Comparison of ENCODE assay signal across 1 cellular context in the genomic region with DNA sequence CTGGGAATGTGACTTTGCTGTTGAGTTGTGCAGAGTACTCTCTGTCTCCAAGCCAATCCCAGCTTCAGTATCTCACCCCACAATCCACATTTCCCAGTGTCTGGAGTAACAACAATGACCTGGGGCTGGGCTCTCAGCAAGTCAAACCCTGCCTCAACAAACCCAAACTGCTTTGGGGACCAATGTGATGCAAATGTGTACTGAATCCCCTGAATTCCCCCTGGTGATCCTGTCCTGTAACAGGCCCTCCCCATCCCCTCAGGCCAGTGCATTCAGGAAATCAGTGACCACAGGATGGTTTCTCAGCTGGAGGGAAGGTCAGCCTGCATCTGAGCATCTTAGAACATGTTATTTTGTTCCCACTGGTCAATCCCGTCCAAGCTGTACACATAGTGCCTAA.
TF ChIP-seq lines count a peak whose summit lies in the region.

No MANE protein-coding gene starts in this region.

TF ChIP-seq in WTC11, 78 proteins besides CTCF, POLR2A, EP300 and RAD21 (continues in another document):
- no peak for TF ChIP-seq CBFB (CRISPR knock-in tag; IDR thresholded peaks at IDR 0.05; ENCODE audit: low read depth)
- TF ChIP-seq, protein P1, sequence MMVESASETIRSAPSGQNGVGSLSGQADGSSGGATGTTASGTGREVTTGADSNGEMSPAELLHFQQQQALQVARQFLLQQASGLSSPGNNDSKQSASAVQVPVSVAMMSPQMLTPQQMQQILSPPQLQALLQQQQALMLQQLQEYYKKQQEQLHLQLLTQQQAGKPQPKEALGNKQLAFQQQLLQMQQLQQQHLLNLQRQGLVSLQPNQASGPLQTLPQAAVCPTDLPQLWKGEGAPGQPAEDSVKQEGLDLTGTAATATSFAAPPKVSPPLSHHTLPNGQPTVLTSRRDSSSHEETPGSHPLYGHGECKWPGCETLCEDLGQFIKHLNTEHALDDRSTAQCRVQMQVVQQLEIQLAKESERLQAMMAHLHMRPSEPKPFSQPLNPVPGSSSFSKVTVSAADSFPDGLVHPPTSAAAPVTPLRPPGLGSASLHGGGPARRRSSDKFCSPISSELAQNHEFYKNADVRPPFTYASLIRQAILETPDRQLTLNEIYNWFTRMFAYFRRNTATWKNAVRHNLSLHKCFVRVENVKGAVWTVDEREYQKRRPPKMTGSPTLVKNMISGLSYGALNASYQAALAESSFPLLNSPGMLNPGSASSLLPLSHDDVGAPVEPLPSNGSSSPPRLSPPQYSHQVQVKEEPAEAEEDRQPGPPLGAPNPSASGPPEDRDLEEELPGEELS (CRISPR knock-in tag; IDR thresholded peaks at IDR 0.05), result peak; percentile 89
- TF ChIP-seq TEAD1 (CRISPR knock-in tag; IDR thresholded peaks at IDR 0.05), result peak; percentile 88
- TF ChIP-seq, protein P2, sequence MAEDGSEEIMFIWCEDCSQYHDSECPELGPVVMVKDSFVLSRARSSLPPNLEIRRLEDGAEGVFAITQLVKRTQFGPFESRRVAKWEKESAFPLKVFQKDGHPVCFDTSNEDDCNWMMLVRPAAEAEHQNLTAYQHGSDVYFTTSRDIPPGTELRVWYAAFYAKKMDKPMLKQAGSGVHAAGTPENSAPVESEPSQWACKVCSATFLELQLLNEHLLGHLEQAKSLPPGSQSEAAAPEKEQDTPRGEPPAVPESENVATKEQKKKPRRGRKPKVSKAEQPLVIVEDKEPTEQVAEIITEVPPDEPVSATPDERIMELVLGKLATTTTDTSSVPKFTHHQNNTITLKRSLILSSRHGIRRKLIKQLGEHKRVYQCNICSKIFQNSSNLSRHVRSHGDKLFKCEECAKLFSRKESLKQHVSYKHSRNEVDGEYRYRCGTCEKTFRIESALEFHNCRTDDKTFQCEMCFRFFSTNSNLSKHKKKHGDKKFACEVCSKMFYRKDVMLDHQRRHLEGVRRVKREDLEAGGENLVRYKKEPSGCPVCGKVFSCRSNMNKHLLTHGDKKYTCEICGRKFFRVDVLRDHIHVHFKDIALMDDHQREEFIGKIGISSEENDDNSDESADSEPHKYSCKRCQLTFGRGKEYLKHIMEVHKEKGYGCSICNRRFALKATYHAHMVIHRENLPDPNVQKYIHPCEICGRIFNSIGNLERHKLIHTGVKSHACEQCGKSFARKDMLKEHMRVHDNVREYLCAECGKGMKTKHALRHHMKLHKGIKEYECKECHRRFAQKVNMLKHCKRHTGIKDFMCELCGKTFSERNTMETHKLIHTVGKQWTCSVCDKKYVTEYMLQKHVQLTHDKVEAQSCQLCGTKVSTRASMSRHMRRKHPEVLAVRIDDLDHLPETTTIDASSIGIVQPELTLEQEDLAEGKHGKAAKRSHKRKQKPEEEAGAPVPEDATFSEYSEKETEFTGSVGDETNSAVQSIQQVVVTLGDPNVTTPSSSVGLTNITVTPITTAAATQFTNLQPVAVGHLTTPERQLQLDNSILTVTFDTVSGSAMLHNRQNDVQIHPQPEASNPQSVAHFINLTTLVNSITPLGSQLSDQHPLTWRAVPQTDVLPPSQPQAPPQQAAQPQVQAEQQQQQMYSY (CRISPR knock-in tag; IDR thresholded peaks at IDR 0.05), result no peak
- no peak for TF ChIP-seq EMX1 (CRISPR knock-in tag; IDR thresholded peaks at IDR 0.05)
- TF ChIP-seq, protein P3, sequence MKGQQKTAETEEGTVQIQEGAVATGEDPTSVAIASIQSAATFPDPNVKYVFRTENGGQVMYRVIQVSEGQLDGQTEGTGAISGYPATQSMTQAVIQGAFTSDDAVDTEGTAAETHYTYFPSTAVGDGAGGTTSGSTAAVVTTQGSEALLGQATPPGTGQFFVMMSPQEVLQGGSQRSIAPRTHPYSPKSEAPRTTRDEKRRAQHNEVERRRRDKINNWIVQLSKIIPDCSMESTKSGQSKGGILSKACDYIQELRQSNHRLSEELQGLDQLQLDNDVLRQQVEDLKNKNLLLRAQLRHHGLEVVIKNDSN (CRISPR knock-in tag; IDR thresholded peaks at IDR 0.05), result no peak
- TF ChIP-seq CREM (CRISPR knock-in tag; IDR thresholded peaks at IDR 0.05), result no peak
- TF ChIP-seq NFATC4 (CRISPR knock-in tag; IDR thresholded peaks at IDR 0.05), result no peak
- TF ChIP-seq, protein P4, sequence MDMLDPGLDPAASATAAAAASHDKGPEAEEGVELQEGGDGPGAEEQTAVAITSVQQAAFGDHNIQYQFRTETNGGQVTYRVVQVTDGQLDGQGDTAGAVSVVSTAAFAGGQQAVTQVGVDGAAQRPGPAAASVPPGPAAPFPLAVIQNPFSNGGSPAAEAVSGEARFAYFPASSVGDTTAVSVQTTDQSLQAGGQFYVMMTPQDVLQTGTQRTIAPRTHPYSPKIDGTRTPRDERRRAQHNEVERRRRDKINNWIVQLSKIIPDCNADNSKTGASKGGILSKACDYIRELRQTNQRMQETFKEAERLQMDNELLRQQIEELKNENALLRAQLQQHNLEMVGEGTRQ (CRISPR knock-in tag; IDR thresholded peaks at IDR 0.05), result 0 out of 2 replicates have a peak, but pooled peaks have one; percentile 20
- TF ChIP-seq, protein P5, sequence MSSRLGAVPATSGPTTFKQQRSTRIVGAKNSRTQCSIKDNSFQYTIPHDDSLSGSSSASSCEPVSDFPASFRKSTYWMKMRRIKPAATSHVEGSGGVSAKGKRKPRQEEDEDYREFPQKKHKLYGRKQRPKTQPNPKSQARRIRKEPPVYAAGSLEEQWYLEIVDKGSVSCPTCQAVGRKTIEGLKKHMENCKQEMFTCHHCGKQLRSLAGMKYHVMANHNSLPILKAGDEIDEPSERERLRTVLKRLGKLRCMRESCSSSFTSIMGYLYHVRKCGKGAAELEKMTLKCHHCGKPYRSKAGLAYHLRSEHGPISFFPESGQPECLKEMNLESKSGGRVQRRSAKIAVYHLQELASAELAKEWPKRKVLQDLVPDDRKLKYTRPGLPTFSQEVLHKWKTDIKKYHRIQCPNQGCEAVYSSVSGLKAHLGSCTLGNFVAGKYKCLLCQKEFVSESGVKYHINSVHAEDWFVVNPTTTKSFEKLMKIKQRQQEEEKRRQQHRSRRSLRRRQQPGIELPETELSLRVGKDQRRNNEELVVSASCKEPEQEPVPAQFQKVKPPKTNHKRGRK (CRISPR knock-in tag; IDR thresholded peaks at IDR 0.05; ENCODE audit: borderline replicate concordance), result no peak
- TF ChIP-seq, protein P6, sequence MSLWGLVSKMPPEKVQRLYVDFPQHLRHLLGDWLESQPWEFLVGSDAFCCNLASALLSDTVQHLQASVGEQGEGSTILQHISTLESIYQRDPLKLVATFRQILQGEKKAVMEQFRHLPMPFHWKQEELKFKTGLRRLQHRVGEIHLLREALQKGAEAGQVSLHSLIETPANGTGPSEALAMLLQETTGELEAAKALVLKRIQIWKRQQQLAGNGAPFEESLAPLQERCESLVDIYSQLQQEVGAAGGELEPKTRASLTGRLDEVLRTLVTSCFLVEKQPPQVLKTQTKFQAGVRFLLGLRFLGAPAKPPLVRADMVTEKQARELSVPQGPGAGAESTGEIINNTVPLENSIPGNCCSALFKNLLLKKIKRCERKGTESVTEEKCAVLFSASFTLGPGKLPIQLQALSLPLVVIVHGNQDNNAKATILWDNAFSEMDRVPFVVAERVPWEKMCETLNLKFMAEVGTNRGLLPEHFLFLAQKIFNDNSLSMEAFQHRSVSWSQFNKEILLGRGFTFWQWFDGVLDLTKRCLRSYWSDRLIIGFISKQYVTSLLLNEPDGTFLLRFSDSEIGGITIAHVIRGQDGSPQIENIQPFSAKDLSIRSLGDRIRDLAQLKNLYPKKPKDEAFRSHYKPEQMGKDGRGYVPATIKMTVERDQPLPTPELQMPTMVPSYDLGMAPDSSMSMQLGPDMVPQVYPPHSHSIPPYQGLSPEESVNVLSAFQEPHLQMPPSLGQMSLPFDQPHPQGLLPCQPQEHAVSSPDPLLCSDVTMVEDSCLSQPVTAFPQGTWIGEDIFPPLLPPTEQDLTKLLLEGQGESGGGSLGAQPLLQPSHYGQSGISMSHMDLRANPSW (CRISPR knock-in tag; conservative IDR thresholded peaks at IDR 0.05; ENCODE audit: low read depth), result no peak
- TF ChIP-seq NFYB (CRISPR knock-in tag; conservative IDR thresholded peaks at IDR 0.05; ENCODE audit: low read depth), result no peak
- TF ChIP-seq NFE2L1 (CRISPR knock-in tag; IDR thresholded peaks at IDR 0.05), result no peak
- TF ChIP-seq, protein P7, sequence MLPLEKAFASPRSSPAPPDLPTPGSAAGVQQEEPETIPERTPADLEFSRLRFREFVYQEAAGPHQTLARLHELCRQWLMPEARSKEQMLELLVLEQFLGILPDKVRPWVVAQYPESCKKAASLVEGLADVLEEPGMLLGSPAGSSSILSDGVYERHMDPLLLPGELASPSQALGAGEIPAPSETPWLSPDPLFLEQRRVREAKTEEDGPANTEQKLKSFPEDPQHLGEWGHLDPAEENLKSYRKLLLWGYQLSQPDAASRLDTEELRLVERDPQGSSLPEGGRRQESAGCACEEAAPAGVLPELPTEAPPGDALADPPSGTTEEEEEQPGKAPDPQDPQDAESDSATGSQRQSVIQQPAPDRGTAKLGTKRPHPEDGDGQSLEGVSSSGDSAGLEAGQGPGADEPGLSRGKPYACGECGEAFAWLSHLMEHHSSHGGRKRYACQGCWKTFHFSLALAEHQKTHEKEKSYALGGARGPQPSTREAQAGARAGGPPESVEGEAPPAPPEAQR (CRISPR knock-in tag; IDR thresholded peaks at IDR 0.05), result no peak
- TF ChIP-seq ELF4 (CRISPR knock-in tag; IDR thresholded peaks at IDR 0.05; ENCODE audit: low read depth), result no peak
- TF ChIP-seq ZNF263 (CRISPR knock-in tag; IDR thresholded peaks at IDR 0.05; ENCODE audit: low read depth), result no peak
- 0 out of 2 replicates have a peak, but pooled peaks have one; percentile 23 for TF ChIP-seq SMAD3 (CRISPR knock-in tag; IDR thresholded peaks at IDR 0.05; ENCODE audit: borderline replicate concordance)
- no peak for TF ChIP-seq SMAD4 (CRISPR knock-in tag; IDR thresholded peaks at IDR 0.05)
- peak; percentile 67; the same call in 1 of the 2 replicates for TF ChIP-seq ZBTB21 (CRISPR knock-in tag; IDR thresholded peaks at IDR 0.05; ENCODE audit: borderline replicate concordance)
- TF ChIP-seq, protein P8, sequence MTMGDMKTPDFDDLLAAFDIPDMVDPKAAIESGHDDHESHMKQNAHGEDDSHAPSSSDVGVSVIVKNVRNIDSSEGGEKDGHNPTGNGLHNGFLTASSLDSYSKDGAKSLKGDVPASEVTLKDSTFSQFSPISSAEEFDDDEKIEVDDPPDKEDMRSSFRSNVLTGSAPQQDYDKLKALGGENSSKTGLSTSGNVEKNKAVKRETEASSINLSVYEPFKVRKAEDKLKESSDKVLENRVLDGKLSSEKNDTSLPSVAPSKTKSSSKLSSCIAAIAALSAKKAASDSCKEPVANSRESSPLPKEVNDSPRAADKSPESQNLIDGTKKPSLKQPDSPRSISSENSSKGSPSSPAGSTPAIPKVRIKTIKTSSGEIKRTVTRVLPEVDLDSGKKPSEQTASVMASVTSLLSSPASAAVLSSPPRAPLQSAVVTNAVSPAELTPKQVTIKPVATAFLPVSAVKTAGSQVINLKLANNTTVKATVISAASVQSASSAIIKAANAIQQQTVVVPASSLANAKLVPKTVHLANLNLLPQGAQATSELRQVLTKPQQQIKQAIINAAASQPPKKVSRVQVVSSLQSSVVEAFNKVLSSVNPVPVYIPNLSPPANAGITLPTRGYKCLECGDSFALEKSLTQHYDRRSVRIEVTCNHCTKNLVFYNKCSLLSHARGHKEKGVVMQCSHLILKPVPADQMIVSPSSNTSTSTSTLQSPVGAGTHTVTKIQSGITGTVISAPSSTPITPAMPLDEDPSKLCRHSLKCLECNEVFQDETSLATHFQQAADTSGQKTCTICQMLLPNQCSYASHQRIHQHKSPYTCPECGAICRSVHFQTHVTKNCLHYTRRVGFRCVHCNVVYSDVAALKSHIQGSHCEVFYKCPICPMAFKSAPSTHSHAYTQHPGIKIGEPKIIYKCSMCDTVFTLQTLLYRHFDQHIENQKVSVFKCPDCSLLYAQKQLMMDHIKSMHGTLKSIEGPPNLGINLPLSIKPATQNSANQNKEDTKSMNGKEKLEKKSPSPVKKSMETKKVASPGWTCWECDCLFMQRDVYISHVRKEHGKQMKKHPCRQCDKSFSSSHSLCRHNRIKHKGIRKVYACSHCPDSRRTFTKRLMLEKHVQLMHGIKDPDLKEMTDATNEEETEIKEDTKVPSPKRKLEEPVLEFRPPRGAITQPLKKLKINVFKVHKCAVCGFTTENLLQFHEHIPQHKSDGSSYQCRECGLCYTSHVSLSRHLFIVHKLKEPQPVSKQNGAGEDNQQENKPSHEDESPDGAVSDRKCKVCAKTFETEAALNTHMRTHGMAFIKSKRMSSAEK (CRISPR knock-in tag; IDR thresholded peaks at IDR 0.05; ENCODE audit: borderline replicate concordance), result no peak
- TF ChIP-seq PRRX2 (CRISPR knock-in tag; IDR thresholded peaks at IDR 0.05), result no peak
- TF ChIP-seq FOXK1 (CRISPR knock-in tag; IDR thresholded peaks at IDR 0.05), result peak; percentile 78
- TF ChIP-seq ETV6 (CRISPR knock-in tag; IDR thresholded peaks at IDR 0.05), result peak; percentile 81; the same call in 1 of the 2 replicates
- TF ChIP-seq, protein P9, sequence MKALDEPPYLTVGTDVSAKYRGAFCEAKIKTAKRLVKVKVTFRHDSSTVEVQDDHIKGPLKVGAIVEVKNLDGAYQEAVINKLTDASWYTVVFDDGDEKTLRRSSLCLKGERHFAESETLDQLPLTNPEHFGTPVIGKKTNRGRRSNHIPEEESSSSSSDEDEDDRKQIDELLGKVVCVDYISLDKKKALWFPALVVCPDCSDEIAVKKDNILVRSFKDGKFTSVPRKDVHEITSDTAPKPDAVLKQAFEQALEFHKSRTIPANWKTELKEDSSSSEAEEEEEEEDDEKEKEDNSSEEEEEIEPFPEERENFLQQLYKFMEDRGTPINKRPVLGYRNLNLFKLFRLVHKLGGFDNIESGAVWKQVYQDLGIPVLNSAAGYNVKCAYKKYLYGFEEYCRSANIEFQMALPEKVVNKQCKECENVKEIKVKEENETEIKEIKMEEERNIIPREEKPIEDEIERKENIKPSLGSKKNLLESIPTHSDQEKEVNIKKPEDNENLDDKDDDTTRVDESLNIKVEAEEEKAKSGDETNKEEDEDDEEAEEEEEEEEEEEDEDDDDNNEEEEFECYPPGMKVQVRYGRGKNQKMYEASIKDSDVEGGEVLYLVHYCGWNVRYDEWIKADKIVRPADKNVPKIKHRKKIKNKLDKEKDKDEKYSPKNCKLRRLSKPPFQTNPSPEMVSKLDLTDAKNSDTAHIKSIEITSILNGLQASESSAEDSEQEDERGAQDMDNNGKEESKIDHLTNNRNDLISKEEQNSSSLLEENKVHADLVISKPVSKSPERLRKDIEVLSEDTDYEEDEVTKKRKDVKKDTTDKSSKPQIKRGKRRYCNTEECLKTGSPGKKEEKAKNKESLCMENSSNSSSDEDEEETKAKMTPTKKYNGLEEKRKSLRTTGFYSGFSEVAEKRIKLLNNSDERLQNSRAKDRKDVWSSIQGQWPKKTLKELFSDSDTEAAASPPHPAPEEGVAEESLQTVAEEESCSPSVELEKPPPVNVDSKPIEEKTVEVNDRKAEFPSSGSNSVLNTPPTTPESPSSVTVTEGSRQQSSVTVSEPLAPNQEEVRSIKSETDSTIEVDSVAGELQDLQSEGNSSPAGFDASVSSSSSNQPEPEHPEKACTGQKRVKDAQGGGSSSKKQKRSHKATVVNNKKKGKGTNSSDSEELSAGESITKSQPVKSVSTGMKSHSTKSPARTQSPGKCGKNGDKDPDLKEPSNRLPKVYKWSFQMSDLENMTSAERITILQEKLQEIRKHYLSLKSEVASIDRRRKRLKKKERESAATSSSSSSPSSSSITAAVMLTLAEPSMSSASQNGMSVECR (CRISPR knock-in tag; IDR thresholded peaks at IDR 0.05; ENCODE audit: borderline replicate concordance), result no peak
- TF ChIP-seq, protein P10, sequence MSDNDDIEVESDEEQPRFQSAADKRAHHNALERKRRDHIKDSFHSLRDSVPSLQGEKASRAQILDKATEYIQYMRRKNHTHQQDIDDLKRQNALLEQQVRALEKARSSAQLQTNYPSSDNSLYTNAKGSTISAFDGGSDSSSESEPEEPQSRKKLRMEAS (CRISPR knock-in tag; IDR thresholded peaks at IDR 0.05), result 0 out of 2 replicates have a peak, but pooled peaks have one; percentile 18
- peak; percentile 98 for TF ChIP-seq ZNF121 (CRISPR knock-in tag; IDR thresholded peaks at IDR 0.05)
- TF ChIP-seq ZNF219 (CRISPR knock-in tag; IDR thresholded peaks at IDR 0.05; ENCODE audit: borderline replicate concordance), result no peak
